19 cellular contexts compared by ENCODE assay signal in genomic region chr12:127170271-127171180, GRCh38.
DNase-seq lines count a peak whose midpoint lies in the region; ATAC-seq and TF ChIP-seq lines count a peak whose summit lies in the region.
"Had no signal": no experiment of that assay in that cellular context is flagged by ENCODE, and none has a peak within 500 bp of the region (broad histone marks: within the 10 kb centered on the region; RNA-seq: fewer than 3 reads in every experiment).

No MANE protein-coding gene starts in this region.

- H3K4me2 ChIP-seq in smooth muscle cell: peak overlapping the region; percentile 14

- H3K36me3 ChIP-seq in adipocyte (ENCODE audit: control insufficient read depth, insufficient read depth, low read length, severe bottlenecking) (no peaks in the 10 kb centered on the region), smooth muscle cell (ENCODE audit: low read depth) (no peaks in the 10 kb centered on the region)
- H3K36me3 ChIP-seq: esophagus muscularis mucosa, right lobe of liver had no signal

- H2AFZ ChIP-seq in smooth muscle cell (ENCODE audit: low read depth): no peak overlapping the region
- H2AFZ ChIP-seq: parathyroid adenoma had no signal

- H3K4me3 ChIP-seq in adipocyte (ENCODE audit: low read length) (peak overlapping the region; percentile 19), fibroblast of villous mesenchyme (ENCODE audit: low read depth, low read length) (no peak overlapping the region), smooth muscle cell (no peak overlapping the region)
- H3K4me3 ChIP-seq: esophagus muscularis mucosa, right lobe of liver had no signal

- TF ChIP-seq CTCF in fibroblast of villous mesenchyme (IDR thresholded peaks at IDR 0.05; ENCODE audit: insufficient read depth, low read depth, low read length): no peak
- TF ChIP-seq CTCF in smooth muscle cell (IDR thresholded peaks at IDR 0.05; ENCODE audit: borderline replicate concordance, insufficient read depth, poor library complexity, severe bottlenecking): no peak

- DNase-seq in EL: peak; percentile 11
- DNase-seq in adipocyte (ENCODE audit: low read depth): peak; percentile 44
- peak; percentile 58 for DNase-seq in fibroblast of villous mesenchyme (ENCODE audit: low read depth)
- DNase-seq in smooth muscle cell (lab: John Stamatoyannopoulos, UW; ENCODE audit: unreplicated experiment): no peak
- no peak for DNase-seq in GOT3 (lab: John Stamatoyannopoulos, UW)
- DNase-seq: activated B cell treated with CpG ODN at 0.5 μM for 24 hours; activated CD4-positive, alpha-beta T cell treated with anti-CD3 and anti-CD28 coated beads, Interleukin-2, amount 50 U/mL, for 48 hours; activated naive CD8-positive, alpha-beta T cell treated with anti-CD3 and anti-CD28 coated beads for 36 hours; CD8-positive, alpha-beta T cell; DMS153; KG1; NCI-H187; right lobe of liver had no signal

- no peaks in the 10 kb centered on the region for H3F3A ChIP-seq in smooth muscle cell (ENCODE audit: low read depth)

- H3K27me3 ChIP-seq in adipocyte (replicated peaks; ENCODE audit: control insufficient read depth, insufficient read depth, low read length) (no peaks in the 10 kb centered on the region), smooth muscle cell (ENCODE audit: low read depth) (no peaks in the 10 kb centered on the region)
- H3K27me3 ChIP-seq: right lobe of liver had no signal

- H3K4me1 ChIP-seq in adipocyte (ENCODE audit: control insufficient read depth, insufficient read depth, low read length) (peaks cover 37% of the 10 kb centered on the region), smooth muscle cell (ENCODE audit: low read depth) (peaks cover 12% of the 10 kb centered on the region)
- H3K4me1 ChIP-seq: parathyroid adenoma, right lobe of liver had no signal

- WGBS in smooth muscle cell (ENCODE audit: low lambda C conversion rate): 70% methylated on average over 7 of the region's 7 CpGs

- no peaks in the 10 kb centered on the region for H3K9me3 ChIP-seq in adipocyte (ENCODE audit: control insufficient read depth, low read length)
- no peaks in the 10 kb centered on the region for H3K9me3 ChIP-seq in smooth muscle cell (replicated peaks; ENCODE audit: low read depth)
- H3K9me3 ChIP-seq: esophagus muscularis mucosa, right lobe of liver had no signal

- H3K79me2 ChIP-seq in smooth muscle cell (ENCODE audit: low read depth): no peaks in the 10 kb centered on the region
- H3K79me2 ChIP-seq: parathyroid adenoma had no signal

- no peak for ATAC-seq in GM19455 (IDR thresholded peaks at IDR 0.05; ENCODE audit: unreplicated experiment)
- ATAC-seq in HG02623 (IDR thresholded peaks at IDR 0.05; ENCODE audit: unreplicated experiment): no peak
- ATAC-seq: CD8-positive, alpha-beta T cell; left lobe of liver; natural killer cell treated with Interleukin-12 subunit alpha and Interleukin-12 subunit beta and Interleukin-15 and Interleukin-18, amount 100 ng/mL, for 72 hours; right lobe of liver had no signal

- H3K27ac ChIP-seq in smooth muscle cell (ENCODE audit: low read depth): no peak overlapping the region
- H3K27ac ChIP-seq: esophagus muscularis mucosa, parathyroid adenoma, right lobe of liver had no signal

- H4K20me1 ChIP-seq in smooth muscle cell (ENCODE audit: low read depth): no peaks in the 10 kb centered on the region

- H3K9ac ChIP-seq in adipocyte (ENCODE audit: low read length) (peak overlapping the region; percentile 70), smooth muscle cell (ENCODE audit: low read depth) (no peak overlapping the region)
- H3K9ac ChIP-seq: parathyroid adenoma had no signal

Comparison
In these comparisons a context has a peak if more than half of its experiments do, and no peak if none do; other contexts are left out.
1. DNase-seq: peak in EL (single experiment), adipocyte (single experiment) and fibroblast of villous mesenchyme (single experiment); none in smooth muscle cell (single experiment) and GOT3 (single experiment).